ENCODE assay signal across 8 cellular contexts in the genomic region with DNA sequence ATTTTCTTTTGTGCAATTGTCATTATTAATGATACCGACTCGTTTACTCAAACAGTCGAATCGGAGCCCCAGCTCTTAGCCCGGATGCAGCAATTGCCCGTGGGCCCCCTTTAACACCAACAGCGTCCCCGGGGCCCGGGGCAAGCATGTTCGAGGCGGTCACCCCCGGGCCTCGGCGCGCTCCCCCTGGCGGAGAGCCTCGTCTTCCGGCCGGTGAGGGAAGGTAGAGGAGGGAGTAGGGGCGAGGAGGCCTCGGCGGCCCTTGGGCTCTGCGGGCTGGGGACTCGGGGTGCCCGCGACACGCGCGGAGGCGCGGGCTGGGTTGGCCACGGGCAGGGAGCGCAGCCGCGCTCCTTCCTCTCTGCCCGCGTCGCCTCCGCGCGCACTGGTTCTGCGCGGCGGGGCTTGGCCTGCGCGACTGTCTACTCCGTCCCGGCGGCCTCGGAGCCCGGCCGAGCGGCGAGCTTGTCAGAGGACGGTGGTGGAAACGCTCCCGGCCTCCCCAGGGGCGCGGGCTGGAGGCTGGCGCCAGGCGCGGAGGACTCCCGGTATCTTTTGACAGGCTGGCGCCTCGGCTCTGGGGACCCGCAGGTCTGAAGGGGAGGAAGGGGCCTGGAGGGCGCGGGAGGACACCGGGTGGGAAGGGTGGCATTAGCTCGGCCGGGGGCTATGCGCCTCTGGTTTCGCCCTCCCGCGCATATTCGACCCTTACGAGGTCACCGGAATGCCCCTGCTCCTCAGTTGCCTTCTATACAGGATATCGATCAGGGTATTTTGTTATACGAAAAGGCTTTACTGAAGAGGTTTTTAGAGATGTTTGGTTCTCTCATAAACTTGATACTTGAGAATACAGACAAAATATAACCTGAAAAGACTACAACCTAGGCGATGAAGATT. TPM values are rescaled to one million over a fixed set of nuclear protein-coding genes. Genes with fewer than 3 reads are reported as not detected.
DNase-seq lines count a peak whose midpoint lies in the region; ATAC-seq, FAIRE-seq and TF ChIP-seq lines count a peak whose summit lies in the region.

No MANE protein-coding gene starts in this region.

- no peaks in the 10 kb centered on the region for H4K20me1 ChIP-seq in endothelial cell of umbilical vein (replicated peaks; ENCODE audit: control insufficient read depth, extremely low read depth, insufficient read depth, low read length)

- peaks cover 25 to 34% (median 29%) of the 10 kb centered on the region in 3 donors for H3K27me3 Mint-ChIP-seq in CD14-positive monocyte (ENCODE audit: low read depth in 3 of 3)

- DNase-seq in CD14-positive monocyte (ENCODE audit: low spot score): peak; percentile 57
- peak; percentile 67 for DNase-seq in GM19240 (ENCODE audit: insufficient read length, low spot score)
- peak; percentile 63 to 81 for DNase-seq in NOMO-1 (lab: John Stamatoyannopoulos, UW; ENCODE audit: unreplicated experiment in 2 of 2)
- peak; percentile 49 for DNase-seq in activated CD8-positive, alpha-beta memory T cell treated with anti-CD3 and anti-CD28 coated beads, Interleukin-2, amount 50 U/mL, for 24 hours (ENCODE audit: extremely low read depth)
- peak; percentile 79 for DNase-seq in endothelial cell of umbilical vein (ENCODE audit: low read depth, low spot score)
- DNase-seq in stimulated activated CD8-positive, alpha-beta memory T cell treated with anti-CD3 and anti-CD28 coated beads, Interleukin-4, amount 100 ng/mL, for 1 hour (ENCODE audit: low read depth in 2 of 2, low spot score in 1 of 2): peak; percentile 64 to 71

- BruUV-seq in endothelial cell of umbilical vein (replicated peaks; lab: Mats Ljungman, UMichigan): no TSS peak

- peaks cover 0 to 4% (median 0%) of the 10 kb centered on the region in 7 donors for H3K9me3 Mint-ChIP-seq in CD14-positive monocyte

- H3K36me3 Mint-ChIP-seq in CD14-positive monocyte: peaks cover 0 to 4% of the 10 kb centered on the region in 2 donors

- no peaks in the 10 kb centered on the region for H3K36me3 ChIP-seq in endothelial cell of umbilical vein (ENCODE audit: control insufficient read depth in 2 of 2, extremely low read depth in 1 of 2, insufficient read depth in 2 of 2, low read length in 2 of 2)

- H3K4me2 ChIP-seq in endothelial cell of umbilical vein (ENCODE audit: insufficient read depth, low read length): peak overlapping the region; percentile 84

- H3K9me1 ChIP-seq in endothelial cell of umbilical vein (replicated peaks; ENCODE audit: control insufficient read depth, extremely low read depth, insufficient read depth, low read length): no peaks in the 10 kb centered on the region

- CTCF ChIA-PET in endothelial cell of umbilical vein (lab: Charles Lee): interaction anchor here (0.6 to 3.5 kb wide), 27 partner anchors 8 to 244 kb away, joined by 3 to 37 read pairs (median 4); a partner anchor contains a TSS

- POLR2A ChIA-PET in endothelial cell of umbilical vein (lab: Charles Lee): interaction anchor here (0.7 kb wide), 1 partner anchor 27 kb away, joined by 3 read pairs; a partner anchor contains a TSS

- H3K27me3 ChIP-seq in endothelial cell of umbilical vein (ENCODE audit: control insufficient read depth in 2 of 2, insufficient read depth in 2 of 2, low read length in 2 of 2) (no peaks in the 10 kb centered on the region), mononuclear cell (ENCODE audit: insufficient read depth, low read length) (peaks cover 21% of the 10 kb centered on the region)

- intact Hi-C loops in CD14-positive monocyte (cut with micrococcal nuclease): no loop called here
- intact Hi-C loops in endothelial cell of umbilical vein (cut with micrococcal nuclease): loop anchor here (1.0 kb wide), 6 partner anchors 27 to 220 kb away; a partner anchor contains a TSS

- H3K4me1 ChIP-seq in endothelial cell of umbilical vein (ENCODE audit: control insufficient read depth, extremely low read depth, insufficient read depth, low read length) (peaks cover 18% of the 10 kb centered on the region), mononuclear cell (ENCODE audit: insufficient read depth, low read length) (peaks cover 29% of the 10 kb centered on the region)

- ATAC-seq in HG03442 (IDR thresholded peaks at IDR 0.05; ENCODE audit: unreplicated experiment): peak; percentile 75

- peak overlapping the region; percentile 63 for H2AFZ ChIP-seq in endothelial cell of umbilical vein (ENCODE audit: low read depth, low read length)

- H3K9ac ChIP-seq in endothelial cell of umbilical vein (replicated peaks; ENCODE audit: extremely low read depth, insufficient read depth, low read length): peak overlapping the region; percentile 74

- H3K4me3 ChIP-seq in endothelial cell of umbilical vein (replicated peaks in 1 of 3; ENCODE audit: insufficient read depth in 1 of 3, low read depth in 1 of 3, low read length in 3 of 3) (peak overlapping the region; percentile 47 to 71 (median 56)), mononuclear cell (ENCODE audit: low read length) (peak overlapping the region; percentile 52)

- dilution Hi-C loops in endothelial cell of umbilical vein (cut with MboI; ENCODE audit: extremely low pct_ligation_motif_present, low sequenced_read_pairs): no loop called here

- H3K79me2 ChIP-seq in endothelial cell of umbilical vein (ENCODE audit: control insufficient read depth, insufficient read depth, low read length): peaks cover 17% of the 10 kb centered on the region

- H3K27ac Mint-ChIP-seq in CD14-positive monocyte: no peak overlapping the region

- H3K27ac ChIP-seq in endothelial cell of umbilical vein (ENCODE audit: insufficient read depth, low read depth, low read length): peak overlapping the region; percentile 41

- TF ChIP-seq CTCF in CD14-positive monocyte (IDR thresholded peaks at IDR 0.05) (peak; percentile 70), endothelial cell of umbilical vein (IDR thresholded peaks at IDR 0.05; ENCODE audit: extremely low read depth in 1 of 2, insufficient read depth in 1 of 2, low read depth in 1 of 2, low read length in 2 of 2) (peak; percentile 76 to 85)

- H3K4me1 Mint-ChIP-seq in CD14-positive monocyte: peaks cover 25% of the 10 kb centered on the region

- TF ChIP-seq POLR2A in endothelial cell of umbilical vein (IDR thresholded peaks at IDR 0.05; ENCODE audit: low read depth, low read length): no peak

- no peaks in the 10 kb centered on the region for H3K9me3 ChIP-seq in endothelial cell of umbilical vein (replicated peaks; ENCODE audit: control insufficient read depth, insufficient read depth, low read length)
- H3K9me3 ChIP-seq in mononuclear cell (ENCODE audit: low read depth, low read length): no peaks in the 10 kb centered on the region

- peak; percentile 49 for FAIRE-seq in endothelial cell of umbilical vein (lab: Jason Lieb, UNC)

- H3K4me3 Mint-ChIP-seq in CD14-positive monocyte: peak overlapping the region; percentile 83 to 93

TF ChIP-seq in endothelial cell of umbilical vein, 7 proteins besides CTCF, POLR2A, EP300 and RAD21 (continues in another document):
- peak; percentile 21 for TF ChIP-seq POLR2AphosphoS5 (IDR thresholded peaks at IDR 0.05; ENCODE audit: insufficient read depth, low read depth, low read length)

RNA-seq across cellular contexts. Expression of a gene that starts 1.5 kb away (rescaled TPM):
- polyA plus RNA-seq in CD14-positive monocyte (1 to 10 TPM in 1 of 2 donors, under 1 TPM in 1; 0.81 to 1.1 TPM), endothelial cell of umbilical vein (6.5 and 7.7 TPM in 2 replicates)
- total RNA-seq in endothelial cell of umbilical vein (20.3 TPM in 2 replicates), mononuclear cell (4.0 TPM)
- 7.0 and 7.8 TPM in 2 replicates for polyA plus RNA-seq in endothelial cell of umbilical vein (2011; cell fraction: cytosol; rRNA removed)
- polyA plus RNA-seq in endothelial cell of umbilical vein (2011; cell fraction: nucleus; rRNA removed): 21.7 and 30.3 TPM in 2 replicates
- 11.0 and 11.6 TPM in 2 replicates for polyA plus RNA-seq in endothelial cell of umbilical vein (2012)
- polyA minus RNA-seq in endothelial cell of umbilical vein: 6.0 and 7.3 TPM in 2 replicates
- 5.0 TPM for polyA minus RNA-seq in endothelial cell of umbilical vein (2011; cell fraction: cytosol; rRNA and poly(A)+ RNA removed)
- 15.4 and 19.5 TPM in 2 replicates for polyA minus RNA-seq in endothelial cell of umbilical vein (2011; cell fraction: nucleus; rRNA and poly(A)+ RNA removed)

RNA-seq across cellular contexts. Expression of a gene that starts 1.6 kb away (rescaled TPM):
- polyA plus RNA-seq in CD14-positive monocyte: under 1 TPM in 1 of 2 donors, not detected in 1; 0.22 TPM
- 22.5 and 22.7 TPM in 2 replicates for total RNA-seq in endothelial cell of umbilical vein
- 14.5 and 17.9 TPM in 2 replicates for polyA plus RNA-seq in endothelial cell of umbilical vein
- polyA plus RNA-seq in endothelial cell of umbilical vein (2011; cell fraction: cytosol; rRNA removed): 17.7 and 17.9 TPM in 2 replicates
- 11.0 and 13.1 TPM in 2 replicates for polyA plus RNA-seq in endothelial cell of umbilical vein (2011; cell fraction: nucleus; rRNA removed)
- 26.2 and 31.5 TPM in 2 replicates for polyA plus RNA-seq in endothelial cell of umbilical vein (2012)
- polyA minus RNA-seq in endothelial cell of umbilical vein: 10.1 and 10.9 TPM in 2 replicates
- 8.0 TPM for polyA minus RNA-seq in endothelial cell of umbilical vein (2011; cell fraction: cytosol; rRNA and poly(A)+ RNA removed)
- 3.3 and 6.8 TPM in 2 replicates for polyA minus RNA-seq in endothelial cell of umbilical vein (2011; cell fraction: nucleus; rRNA and poly(A)+ RNA removed)
- total RNA-seq in mononuclear cell: not detected

RNA-seq across cellular contexts. Expression of a gene that starts 26.8 kb away (rescaled TPM):
- polyA plus RNA-seq in CD14-positive monocyte (10 to 100 TPM; 10.9 to 11.3 TPM), endothelial cell of umbilical vein (8.0 and 12.5 TPM in 2 replicates)
- total RNA-seq in endothelial cell of umbilical vein (14.5 and 19.8 TPM in 2 replicates), mononuclear cell (3.8 TPM)
- 18.2 and 18.3 TPM in 2 replicates for polyA plus RNA-seq in endothelial cell of umbilical vein (2011; cell fraction: cytosol; rRNA removed)
- 9.8 and 14.0 TPM in 2 replicates for polyA plus RNA-seq in endothelial cell of umbilical vein (2011; cell fraction: nucleus; rRNA removed)
- 12.8 and 23.7 TPM in 2 replicates for polyA plus RNA-seq in endothelial cell of umbilical vein (2012)
- polyA minus RNA-seq in endothelial cell of umbilical vein: 1.7 and 3.7 TPM in 2 replicates
- polyA minus RNA-seq in endothelial cell of umbilical vein (2011; cell fraction: cytosol; rRNA and poly(A)+ RNA removed): 9.7 TPM
- 2.5 and 5.0 TPM in 2 replicates for polyA minus RNA-seq in endothelial cell of umbilical vein (2011; cell fraction: nucleus; rRNA and poly(A)+ RNA removed)

RNA-seq across cellular contexts. Expression of a gene that starts 45.4 kb away (rescaled TPM):
- polyA plus RNA-seq in CD14-positive monocyte (10 to 100 TPM; 15.2 to 22.1 TPM), endothelial cell of umbilical vein (6.7 and 12.5 TPM in 2 replicates)
- total RNA-seq in endothelial cell of umbilical vein (36.0 and 40.1 TPM in 2 replicates), mononuclear cell (111 TPM)
- polyA plus RNA-seq in endothelial cell of umbilical vein (2011; cell fraction: cytosol; rRNA removed): 16.7 and 17.7 TPM in 2 replicates
- polyA plus RNA-seq in endothelial cell of umbilical vein (2011; cell fraction: nucleus; rRNA removed): 49.2 and 72.1 TPM in 2 replicates
- 32.0 and 39.8 TPM in 2 replicates for polyA plus RNA-seq in endothelial cell of umbilical vein (2012)
- polyA minus RNA-seq in endothelial cell of umbilical vein: 8.7 and 13.8 TPM in 2 replicates
- 8.1 TPM for polyA minus RNA-seq in endothelial cell of umbilical vein (2011; cell fraction: cytosol; rRNA and poly(A)+ RNA removed)
- 19.4 and 25.5 TPM in 2 replicates for polyA minus RNA-seq in endothelial cell of umbilical vein (2011; cell fraction: nucleus; rRNA and poly(A)+ RNA removed)

Comparison
In these comparisons a context has a peak if more than half of its experiments do, and no peak if none do; other contexts are left out.
1. Peak in every context shown above with its lines: DNase-seq, ATAC-seq, H3K4me3 ChIP-seq and H3K27ac ChIP-seq.
2. RNA of a gene that starts 1.6 kb away (total RNA-seq): 22.5 to 22.7 TPM in endothelial cell of umbilical vein; not detected in mononuclear cell (single experiment); every median in the first group is over 10 times any median in the second.